ENCODE assay signal across 1 cellular context in the genomic region with DNA sequence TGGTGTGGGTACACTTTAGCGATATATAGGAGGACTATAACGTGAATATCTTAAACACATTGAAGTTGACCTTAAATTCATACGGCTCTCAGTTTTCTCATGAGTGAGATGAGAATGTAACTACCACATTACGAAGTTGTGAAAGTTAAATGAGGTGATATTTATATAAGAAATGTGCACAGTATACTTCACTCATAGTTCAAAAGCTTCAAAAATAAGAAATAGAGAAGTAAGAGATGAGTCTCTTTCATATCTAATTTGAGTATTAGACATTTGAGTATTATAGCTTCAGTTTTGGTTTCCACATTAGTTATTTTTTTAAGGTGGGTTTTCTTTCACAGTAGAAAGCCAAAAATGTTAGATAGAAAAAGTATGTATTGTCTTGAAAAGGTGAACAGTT.
TF ChIP-seq lines count a peak whose summit lies in the region.

No MANE protein-coding gene starts in this region.

TF ChIP-seq in GM12878, 131 proteins besides CTCF, POLR2A, EP300 and RAD21 (continued from another document):
- TF ChIP-seq HSF1 (IDR thresholded peaks at IDR 0.05; ENCODE audit: low read depth, low read length) (no peak), SRF (IDR thresholded peaks at IDR 0.05; ENCODE audit: low read depth in 2 of 2, low read length in 2 of 2) (no peak), EZH2 (IDR thresholded peaks at IDR 0.05; ENCODE audit: borderline replicate concordance, control insufficient read depth, low read depth, low read length) (no peak), POLR2AphosphoS2 (IDR thresholded peaks at IDR 0.05; ENCODE audit: low read depth, low read length) (no peak), BCLAF1 (IDR thresholded peaks at IDR 0.05) (no peak), CEBPB (IDR thresholded peaks at IDR 0.05; ENCODE audit: borderline replicate concordance in 1 of 2, low read depth in 2 of 2, low read length in 2 of 2) (no peak), CBX5 (IDR thresholded peaks at IDR 0.05; ENCODE audit: low read depth) (no peak)
- TF ChIP-seq, protein P1, sequence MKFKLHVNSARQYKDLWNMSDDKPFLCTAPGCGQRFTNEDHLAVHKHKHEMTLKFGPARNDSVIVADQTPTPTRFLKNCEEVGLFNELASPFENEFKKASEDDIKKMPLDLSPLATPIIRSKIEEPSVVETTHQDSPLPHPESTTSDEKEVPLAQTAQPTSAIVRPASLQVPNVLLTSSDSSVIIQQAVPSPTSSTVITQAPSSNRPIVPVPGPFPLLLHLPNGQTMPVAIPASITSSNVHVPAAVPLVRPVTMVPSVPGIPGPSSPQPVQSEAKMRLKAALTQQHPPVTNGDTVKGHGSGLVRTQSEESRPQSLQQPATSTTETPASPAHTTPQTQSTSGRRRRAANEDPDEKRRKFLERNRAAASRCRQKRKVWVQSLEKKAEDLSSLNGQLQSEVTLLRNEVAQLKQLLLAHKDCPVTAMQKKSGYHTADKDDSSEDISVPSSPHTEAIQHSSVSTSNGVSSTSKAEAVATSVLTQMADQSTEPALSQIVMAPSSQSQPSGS (IDR thresholded peaks at IDR 0.05; ENCODE audit: low read length): 0 out of 2 replicates have a peak, but pooled peaks have one; percentile 32
TF ChIP-seq in GM12878: peak in this region for 7.
